1 cellular context compared by ENCODE assay signal in the genomic region with DNA sequence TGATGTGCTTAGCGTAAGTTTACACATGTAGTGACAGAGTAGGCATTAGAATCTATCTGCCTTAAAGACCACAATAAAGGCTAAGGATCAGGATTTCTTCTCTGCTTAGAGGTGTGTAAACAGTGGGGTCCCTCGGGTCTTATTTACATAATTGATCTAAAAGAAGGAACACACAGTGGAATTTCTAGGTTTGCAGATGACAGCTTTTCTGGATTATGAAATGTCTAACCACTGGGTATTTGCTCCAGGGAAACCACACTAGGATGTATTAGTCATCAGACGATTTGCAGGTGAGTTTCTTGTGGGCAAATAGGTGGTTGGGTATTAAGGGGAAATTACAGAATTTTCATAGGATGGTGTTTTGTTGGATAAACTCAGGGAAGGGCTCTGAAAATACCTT.
A peak's percentile ranks its signal among the peaks of the same experiment; 100 is the strongest.
TF ChIP-seq lines count a peak whose summit lies in the region.

No MANE protein-coding gene starts in this region.

TF ChIP-seq in HepG2, 621 proteins besides CTCF, POLR2A, EP300 and RAD21 (continued from another document and continues in another):
- TF ChIP-seq, protein P1, sequence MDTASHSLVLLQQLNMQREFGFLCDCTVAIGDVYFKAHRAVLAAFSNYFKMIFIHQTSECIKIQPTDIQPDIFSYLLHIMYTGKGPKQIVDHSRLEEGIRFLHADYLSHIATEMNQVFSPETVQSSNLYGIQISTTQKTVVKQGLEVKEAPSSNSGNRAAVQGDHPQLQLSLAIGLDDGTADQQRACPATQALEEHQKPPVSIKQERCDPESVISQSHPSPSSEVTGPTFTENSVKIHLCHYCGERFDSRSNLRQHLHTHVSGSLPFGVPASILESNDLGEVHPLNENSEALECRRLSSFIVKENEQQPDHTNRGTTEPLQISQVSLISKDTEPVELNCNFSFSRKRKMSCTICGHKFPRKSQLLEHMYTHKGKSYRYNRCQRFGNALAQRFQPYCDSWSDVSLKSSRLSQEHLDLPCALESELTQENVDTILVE (CRISPR knock-in tag; IDR thresholded peaks at IDR 0.05) = no peak; the same call in 1 of the 2 replicates
- TF ChIP-seq JUNB (CRISPR knock-in tag; IDR thresholded peaks at IDR 0.05; ENCODE audit: borderline replicate concordance) (peak; percentile 44; the same call in 1 of the 2 replicates), HNF1A (IDR thresholded peaks at IDR 0.05; ENCODE audit: low read depth) (peak; percentile 66; the same call in 1 of the 2 replicates), HNF1A (CRISPR knock-in tag; IDR thresholded peaks at IDR 0.05; ENCODE audit: borderline replicate concordance) (no peak), ZNF234 (CRISPR knock-in tag; conservative IDR thresholded peaks at IDR 0.05) (no peak), SKI (IDR thresholded peaks at IDR 0.05; ENCODE audit: partially characterized antibody) (peak; percentile 54), USF2 (IDR thresholded peaks at IDR 0.05; ENCODE audit: low read depth, low read length) (no peak), USF2 (CRISPR knock-in tag; IDR thresholded peaks at IDR 0.05; ENCODE audit: borderline replicate concordance) (no peak), ZNF280D (CRISPR knock-in tag; IDR thresholded peaks at IDR 0.05) (0 out of 2 replicates have a peak, but pooled peaks have one; percentile 29), GLI4 (CRISPR knock-in tag; IDR thresholded peaks at IDR 0.05; ENCODE audit: borderline replicate concordance) (no peak), ZNF383 (CRISPR knock-in tag; IDR thresholded peaks at IDR 0.05; ENCODE audit: borderline replicate concordance) (no peak), NR2F1 (CRISPR knock-in tag; IDR thresholded peaks at IDR 0.05) (peak in 1 of 2 experiments; percentile 85; a peak in 2 of 4 replicates), HMG20B (CRISPR knock-in tag; conservative IDR thresholded peaks at IDR 0.05) (peak; percentile 62), SP4 (CRISPR knock-in tag; IDR thresholded peaks at IDR 0.05) (no peak), HNF4A (CRISPR knock-in tag; IDR thresholded peaks at IDR 0.05) (peak; percentile 61), REST (IDR thresholded peaks at IDR 0.05; ENCODE audit: borderline replicate concordance in 1 of 2, low read depth in 1 of 2, low read length in 2 of 2) (peak in 1 of 2 experiments; percentile 21; a peak in 1 of 4 replicates), ZSCAN9 (CRISPR knock-in tag; IDR thresholded peaks at IDR 0.05; ENCODE audit: borderline replicate concordance) (no peak), ZSCAN12 (CRISPR knock-in tag; IDR thresholded peaks at IDR 0.05) (no peak), ZNF572 (CRISPR knock-in tag; IDR thresholded peaks at IDR 0.05) (no peak), RARA (CRISPR knock-in tag; IDR thresholded peaks at IDR 0.05) (peak; percentile 85), ISL2 (CRISPR knock-in tag; IDR thresholded peaks at IDR 0.05) (peak; percentile 93), ARNTL (CRISPR knock-in tag; IDR thresholded peaks at IDR 0.05) (no peak), SIX4 (CRISPR knock-in tag; IDR thresholded peaks at IDR 0.05) (no peak), ZNF274 (CRISPR knock-in tag; IDR thresholded peaks at IDR 0.05) (no peak), FOXO1 (CRISPR knock-in tag; IDR thresholded peaks at IDR 0.05) (peak; percentile 45; the same call in 1 of the 2 replicates), SETDB1 (CRISPR knock-in tag; IDR thresholded peaks at IDR 0.05; ENCODE audit: borderline replicate concordance) (no peak), MIXL1 (CRISPR knock-in tag; IDR thresholded peaks at IDR 0.05) (peak; percentile 56; the same call in 1 of the 2 replicates), ETV6 (CRISPR knock-in tag; conservative IDR thresholded peaks at IDR 0.05) (no peak), ZNF713 (CRISPR knock-in tag; IDR thresholded peaks at IDR 0.05) (no peak), HCFC1 (IDR thresholded peaks at IDR 0.05; ENCODE audit: low read depth, low read length) (no peak), NKX3-1 (CRISPR knock-in tag; IDR thresholded peaks at IDR 0.05) (no peak), ZNF317 (CRISPR knock-in tag; IDR thresholded peaks at IDR 0.05) (peak; percentile 90), ZNF333 (CRISPR knock-in tag; IDR thresholded peaks at IDR 0.05; ENCODE audit: borderline replicate concordance) (no peak)
- TF ChIP-seq, protein P2, sequence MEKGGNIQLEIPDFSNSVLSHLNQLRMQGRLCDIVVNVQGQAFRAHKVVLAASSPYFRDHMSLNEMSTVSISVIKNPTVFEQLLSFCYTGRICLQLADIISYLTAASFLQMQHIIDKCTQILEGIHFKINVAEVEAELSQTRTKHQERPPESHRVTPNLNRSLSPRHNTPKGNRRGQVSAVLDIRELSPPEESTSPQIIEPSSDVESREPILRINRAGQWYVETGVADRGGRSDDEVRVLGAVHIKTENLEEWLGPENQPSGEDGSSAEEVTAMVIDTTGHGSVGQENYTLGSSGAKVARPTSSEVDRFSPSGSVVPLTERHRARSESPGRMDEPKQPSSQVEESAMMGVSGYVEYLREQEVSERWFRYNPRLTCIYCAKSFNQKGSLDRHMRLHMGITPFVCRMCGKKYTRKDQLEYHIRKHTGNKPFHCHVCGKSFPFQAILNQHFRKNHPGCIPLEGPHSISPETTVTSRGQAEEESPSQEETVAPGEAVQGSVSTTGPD (CRISPR knock-in tag; IDR thresholded peaks at IDR 0.05) = no peak
- TF ChIP-seq, protein P3, sequence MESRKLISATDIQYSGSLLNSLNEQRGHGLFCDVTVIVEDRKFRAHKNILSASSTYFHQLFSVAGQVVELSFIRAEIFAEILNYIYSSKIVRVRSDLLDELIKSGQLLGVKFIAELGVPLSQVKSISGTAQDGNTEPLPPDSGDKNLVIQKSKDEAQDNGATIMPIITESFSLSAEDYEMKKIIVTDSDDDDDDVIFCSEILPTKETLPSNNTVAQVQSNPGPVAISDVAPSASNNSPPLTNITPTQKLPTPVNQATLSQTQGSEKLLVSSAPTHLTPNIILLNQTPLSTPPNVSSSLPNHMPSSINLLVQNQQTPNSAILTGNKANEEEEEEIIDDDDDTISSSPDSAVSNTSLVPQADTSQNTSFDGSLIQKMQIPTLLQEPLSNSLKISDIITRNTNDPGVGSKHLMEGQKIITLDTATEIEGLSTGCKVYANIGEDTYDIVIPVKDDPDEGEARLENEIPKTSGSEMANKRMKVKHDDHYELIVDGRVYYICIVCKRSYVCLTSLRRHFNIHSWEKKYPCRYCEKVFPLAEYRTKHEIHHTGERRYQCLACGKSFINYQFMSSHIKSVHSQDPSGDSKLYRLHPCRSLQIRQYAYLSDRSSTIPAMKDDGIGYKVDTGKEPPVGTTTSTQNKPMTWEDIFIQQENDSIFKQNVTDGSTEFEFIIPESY (CRISPR knock-in tag; IDR thresholded peaks at IDR 0.05) = no peak
- TF ChIP-seq, protein P4, sequence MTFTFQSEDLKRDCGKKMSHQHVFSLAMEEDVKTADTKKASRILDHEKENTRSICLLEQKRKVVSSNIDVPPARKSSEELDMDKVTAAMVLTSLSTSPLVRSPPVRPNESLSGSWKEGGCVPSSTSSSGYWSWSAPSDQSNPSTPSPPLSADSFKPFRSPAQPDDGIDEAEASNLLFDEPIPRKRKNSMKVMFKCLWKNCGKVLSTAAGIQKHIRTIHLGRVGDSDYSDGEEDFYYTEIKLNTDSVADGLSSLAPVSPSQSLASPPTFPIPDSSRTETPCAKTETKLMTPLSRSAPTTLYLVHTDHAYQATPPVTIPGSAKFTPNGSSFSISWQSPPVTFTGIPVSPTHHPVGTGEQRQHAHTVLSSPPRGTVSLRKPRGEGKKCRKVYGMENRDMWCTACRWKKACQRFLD (CRISPR knock-in tag; IDR thresholded peaks at IDR 0.05; ENCODE audit: borderline replicate concordance) = no peak
